ENCODE assay signal across 11 cellular contexts in the genomic region with DNA sequence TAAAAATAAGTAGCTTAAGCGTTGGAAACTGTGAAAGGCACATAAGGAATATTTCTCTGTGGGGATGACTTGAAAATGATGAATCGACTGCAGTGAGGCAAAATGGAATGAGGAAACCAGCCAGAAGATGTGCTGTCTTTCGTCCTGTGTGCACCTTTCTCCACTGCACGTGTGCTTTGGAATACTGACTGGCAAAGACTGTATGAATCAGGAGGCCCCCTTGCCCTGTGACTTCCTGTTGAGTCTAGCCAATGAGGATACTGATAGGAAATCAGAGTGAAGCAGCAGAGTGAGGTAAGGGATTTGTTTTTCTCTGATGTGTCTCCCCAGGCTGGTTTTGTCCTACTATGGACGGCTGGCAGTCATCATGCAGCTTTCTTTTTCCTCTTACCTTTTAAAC.
"Had no signal": no experiment of that assay in that cellular context is flagged by ENCODE, and none has a peak within 500 bp of the region (broad histone marks: within the 10 kb centered on the region; RNA-seq: fewer than 3 reads in every experiment).

No MANE protein-coding gene starts in this region.

- ATAC-seq: left cardiac atrium, natural killer cell had no signal

- DNase-seq: activated T-cell treated with anti-CD3 and anti-CD28 coated beads, Interleukin-2, amount 50 U/mL, for 1 hour; amygdala; dorsolateral prefrontal cortex; foreskin fibroblast; glutamatergic neuron; left cardiac atrium; natural killer cell; occipital lobe; stimulated activated CD4-positive, alpha-beta T cell treated with anti-CD3 and anti-CD28 coated beads, Interleukin-12 subunit alpha, Interleukin-12 subunit beta, amount 100 ng/mL, for 4 hours; stimulated activated naive CD4-positive, alpha-beta T cell; upper lobe of left lung had no signal
